Comparison of ENCODE assay signal across 29 cellular contexts in genomic region chr2:207944334-207944733, GRCh38.
"Had no signal": no experiment of that assay in that cellular context is flagged by ENCODE, and none has a peak within 500 bp of the region (broad histone marks: within the 10 kb centered on the region; RNA-seq: fewer than 3 reads in every experiment).

No MANE protein-coding gene starts in this region.

- H3K9me3 ChIP-seq: neutrophil, ovary, psoas muscle, spleen, stomach, thoracic aorta, thyroid gland, tibial nerve, upper lobe of left lung, vagina had no signal

- H3K4me3 ChIP-seq: ovary, psoas muscle, skin epidermis, smooth muscle cell, spleen, stomach, thoracic aorta, thyroid gland, tibial nerve, upper lobe of left lung, vagina had no signal

- H3K27ac ChIP-seq: neutrophil, ovary, parathyroid adenoma, psoas muscle, skin epidermis, spleen, stomach, thoracic aorta, thyroid gland, tibial nerve, upper lobe of left lung, vagina had no signal

- FAIRE-seq: urothelium cell line had no signal

- DNase-seq: naive B cell; naive thymus-derived CD8-positive, alpha-beta T cell; nephron progenitor cell; nucleus accumbens; ovary; posterior cingulate gyrus; psoas muscle; right cardiac atrium; spleen; stimulated activated CD4-positive, alpha-beta T cell treated with anti-CD3 and anti-CD28 coated beads, Interleukin-12 subunit alpha, Interleukin-12 subunit beta, amount 100 ng/mL, for 4 hours; stimulated activated CD4-positive, alpha-beta T cell treated with anti-CD3 and anti-CD28 coated beads, Interleukin-1b, Interleukin-23, amount 100 ng/mL, for 48 hours; stimulated activated CD4-positive, alpha-beta T cell treated with anti-CD3 and anti-CD28 coated beads, Interleukin-4, amount 100 ng/mL, for 1 hour; stimulated activated CD4-positive, alpha-beta T cell treated with anti-CD3 and anti-CD28 coated beads, Interleukin-4, amount 100 ng/mL, for 4 hours; stimulated activated CD8-positive, alpha-beta memory T cell treated with anti-CD3 and anti-CD28 coated beads, Interleukin-4, amount 100 ng/mL, for 48 hours; stimulated activated naive CD4-positive, alpha-beta T cell; stomach; thyroid gland; upper lobe of left lung had no signal

- H3K27me3 ChIP-seq: neutrophil, ovary, spleen, stomach, thyroid gland, tibial nerve, upper lobe of left lung, vagina had no signal

- H3K4me2 ChIP-seq: smooth muscle cell had no signal

- ATAC-seq: naive thymus-derived CD8-positive, alpha-beta T cell; natural killer cell treated with Interleukin-12 subunit alpha and Interleukin-12 subunit beta and Interleukin-15 and Interleukin-18, amount 100 ng/mL, for 72 hours; psoas muscle; right cardiac atrium; sciatic nerve; stimulated activated memory B cell treated with anti-CD40 and anti-IgM and Interleukin-4, amounts not matched to agents 10 μg/mL and 1 μg/mL and 100 μg/mL, for 72 hours had no signal

- H3K36me3 ChIP-seq: ovary, thyroid gland, vagina had no signal

- H2AFZ ChIP-seq: parathyroid adenoma had no signal

- H3K9ac ChIP-seq: parathyroid adenoma had no signal

- H3K4me1 ChIP-seq: psoas muscle, tibial nerve, vagina had no signal
